Comparison of ENCODE assay signal across 21 cellular contexts in genomic region chr4:140082399-140082758, GRCh38.
DNase-seq lines count a peak whose midpoint lies in the region; ATAC-seq and TF ChIP-seq lines count a peak whose summit lies in the region.
"Had no signal": no experiment of that assay in that cellular context is flagged by ENCODE, and none has a peak within 500 bp of the region (broad histone marks: within the 10 kb centered on the region; RNA-seq: fewer than 3 reads in every experiment).

No MANE protein-coding gene starts in this region.

- H3K4me1 ChIP-seq in HUES64 (ENCODE audit: insufficient read depth, low read length) (peaks cover 59% of the 10 kb centered on the region), ectodermal cell (ENCODE audit: control insufficient read depth, insufficient read depth, low read length) (peaks cover 37% of the 10 kb centered on the region), stomach (peaks cover 0 to 75% (median 34%) of the 10 kb centered on the region in 4 donors), testis (peaks cover 7% of the 10 kb centered on the region)
- H3K4me1 ChIP-seq: Peyer's patch had no signal

- peak overlapping the region; percentile 61 for H3K4me3 Mint-ChIP-seq in nephron progenitor cell
- H3K4me3 Mint-ChIP-seq: activated naive CD8-positive, alpha-beta T cell treated with anti-CD3 and anti-CD28 coated beads, Interleukin-2, amount 50 U/mL, for 24 hours; activated T-helper 17 cell treated with anti-CD3 and anti-CD28 coated beads, Interleukin-2, amount 50 U/mL, for 72 hours; CD4-positive, alpha-beta memory T cell had no signal

- no peak for ATAC-seq in HG02884 (IDR thresholded peaks at IDR 0.05; ENCODE audit: unreplicated experiment)
- no peak for ATAC-seq in GM21526 (IDR thresholded peaks at IDR 0.05; ENCODE audit: low FRiP score, unreplicated experiment)
- ATAC-seq: activated naive CD8-positive, alpha-beta T cell treated with anti-CD3 and anti-CD28 coated beads, Interleukin-2, amount 50 U/mL, for 24 hours; activated T-helper 17 cell treated with anti-CD3 and anti-CD28 coated beads, Interleukin-2, amount 50 U/mL, for 72 hours; left lung had no signal

- H3K36me3 Mint-ChIP-seq in nephron progenitor cell (ENCODE audit: low read depth) = peaks cover under 1% of the 10 kb centered on the region
- H3K36me3 Mint-ChIP-seq: CD4-positive, alpha-beta memory T cell had no signal

- intact Hi-C loops in stomach (cut with DNase I; ENCODE audit: low total_unique reads) (no loop called here), testis (cut with DNase I; ENCODE audit: low total_unique reads) (no loop called here)

- no peaks in the 10 kb centered on the region for H3K9me3 Mint-ChIP-seq in nephron progenitor cell
- H3K9me3 Mint-ChIP-seq: activated naive CD8-positive, alpha-beta T cell treated with anti-CD3 and anti-CD28 coated beads, Interleukin-2, amount 50 U/mL, for 24 hours; activated T-helper 17 cell treated with anti-CD3 and anti-CD28 coated beads, Interleukin-2, amount 50 U/mL, for 72 hours; CD4-positive, alpha-beta memory T cell had no signal

- no peak overlapping the region for H3K9ac ChIP-seq in HUES64 (ENCODE audit: low read depth, low read length)

- no peak for TF ChIP-seq EP300 in stomach (IDR thresholded peaks at IDR 0.05)

- H3K4me3 ChIP-seq in HUES64 (ENCODE audit: low read length) (no peak overlapping the region), ectodermal cell (ENCODE audit: insufficient read depth, low read depth, low read length) (no peak overlapping the region), stomach (no peak overlapping the region), testis (no peak overlapping the region)
- H3K4me3 ChIP-seq: left lung, ovary, Peyer's patch had no signal

- DNase-seq in nephron progenitor cell (peak; percentile 16), stomach (no peak), testis (no peak)
- no peak for DNase-seq in stimulated activated CD4-positive, alpha-beta T cell treated with anti-CD3 and anti-CD28 coated beads, Interleukin-2, amount 100 ng/mL, for 24 hours
- DNase-seq: activated naive CD8-positive, alpha-beta T cell treated with anti-CD3 and anti-CD28 coated beads, Interleukin-2, amount 50 U/mL, for 24 hours; CD4-positive, alpha-beta memory T cell; DMS53; KG1; left lung; MV-4-11; NCI-H187; NCI-H345; ovary; Peyer's patch; stimulated activated CD4-positive, alpha-beta T cell treated with anti-CD3 and anti-CD28 coated beads, Interleukin-2, amount 100 ng/mL, for 48 hours; T-helper 9 cell had no signal

- H3K4me1 Mint-ChIP-seq in nephron progenitor cell = peaks cover 92% of the 10 kb centered on the region

- 72% methylated on average over 6 of the region's 6 CpGs for WGBS in HUES64
- 77 to 84% methylated on average over 5 to 6 of the region's 6 CpGs for WGBS in ectodermal cell, 2 experiments
- WGBS in stomach, 5 donors = 82 to 89% (median 87%) methylated on average over 6 of the region's 6 CpGs
- 86 to 91% methylated on average over 6 of the region's 6 CpGs for WGBS in testis, 2 donors

- H3K9me3 ChIP-seq in HUES64 (ENCODE audit: insufficient read depth, low read depth, low read length) (no peaks in the 10 kb centered on the region), ectodermal cell (ENCODE audit: control insufficient read depth, low read length) (no peaks in the 10 kb centered on the region), stomach (no peaks in the 10 kb centered on the region), testis (no peaks in the 10 kb centered on the region)
- H3K9me3 ChIP-seq: left lung, ovary, Peyer's patch had no signal

- H3K36me3 ChIP-seq in HUES64 (ENCODE audit: insufficient read depth, low read length) (no peaks in the 10 kb centered on the region), ectodermal cell (ENCODE audit: control insufficient read depth, insufficient read depth, low read length) (no peaks in the 10 kb centered on the region), stomach (no peaks in the 10 kb centered on the region), testis (ENCODE audit: low read depth, missing control alignments) (no peaks in the 10 kb centered on the region)
- H3K36me3 ChIP-seq: left lung, ovary, Peyer's patch had no signal

- no peaks in the 10 kb centered on the region for H3K27me3 Mint-ChIP-seq in nephron progenitor cell (ENCODE audit: low read depth, poor library complexity)
- H3K27me3 Mint-ChIP-seq: CD4-positive, alpha-beta memory T cell had no signal

- TF ChIP-seq POLR2A in stomach (IDR thresholded peaks at IDR 0.05) (no peak), testis (IDR thresholded peaks at IDR 0.05) (no peak)

- H3K27me3 ChIP-seq in HUES64 (ENCODE audit: insufficient read depth, low read length) (no peaks in the 10 kb centered on the region), ectodermal cell (ENCODE audit: control insufficient read depth, insufficient read depth, low read length, poor library complexity, severe bottlenecking) (no peaks in the 10 kb centered on the region), stomach (no peaks in the 10 kb centered on the region), testis (no peaks in the 10 kb centered on the region)
- H3K27me3 ChIP-seq: left lung, ovary, Peyer's patch had no signal

- H3K27ac Mint-ChIP-seq in nephron progenitor cell = peak overlapping the region; percentile 100
- H3K27ac Mint-ChIP-seq: activated naive CD8-positive, alpha-beta T cell treated with anti-CD3 and anti-CD28 coated beads, Interleukin-2, amount 50 U/mL, for 24 hours; activated T-helper 17 cell treated with anti-CD3 and anti-CD28 coated beads, Interleukin-2, amount 50 U/mL, for 72 hours; CD4-positive, alpha-beta memory T cell had no signal

- H3K27ac ChIP-seq in HUES64 (ENCODE audit: low read depth, low read length) (peak overlapping the region; percentile 7; the same call in 1 of the 2 replicates), ectodermal cell (ENCODE audit: insufficient read depth, low read depth, low read length, poor library complexity, severe bottlenecking) (peak overlapping the region; percentile 62), stomach (peak overlapping the region in 3 of 5 donors; percentile 44 to 54 (median 46)), testis (no peak overlapping the region)

- TF ChIP-seq CTCF in nephron progenitor cell (IDR thresholded peaks at IDR 0.05) (no peak), stomach (IDR thresholded peaks at IDR 0.05) (no peak), testis (IDR thresholded peaks at IDR 0.05) (no peak)

Comparison
In these comparisons a context has a peak if more than half of its experiments do, and no peak if none do; other contexts are left out.
1. H3K27ac ChIP-seq: peak in HUES64 (single experiment), ectodermal cell (single experiment) and stomach (3 of 5); none in testis (0 of 2).